In genomic region chr5:107849118-107849517, GRCh38 we compare ENCODE assay signal across 40 cellular contexts.
"Had no signal": no experiment of that assay in that cellular context is flagged by ENCODE, and none has a peak within 500 bp of the region (broad histone marks: within the 10 kb centered on the region; RNA-seq: fewer than 3 reads in every experiment).

No MANE protein-coding gene starts in this region.

- H3K36me3 ChIP-seq: adrenal gland, ascending aorta, brain microvascular endothelial cell, breast epithelium, cardiac muscle cell had no signal

- H3K27ac Mint-ChIP-seq: activated naive CD4-positive, alpha-beta T cell treated with anti-CD3 and anti-CD28 coated beads for 36 hours; activated naive CD4-positive, alpha-beta T cell treated with anti-CD3 and anti-CD28 coated beads, Interleukin-2, amount 10 ng/mL, durations not matched to agents 7 days and 5 days; activated naive CD4-positive, alpha-beta T cell treated with anti-CD3 and anti-CD28 coated beads, Interleukin-2, amount 50 U/mL, for 24 hours; activated naive CD4-positive, alpha-beta T cell treated with anti-CD3 and anti-CD28 coated beads, Interleukin-2, amount 50 U/mL, for 72 hours; activated naive CD8-positive, alpha-beta T cell; activated naive CD8-positive, alpha-beta T cell treated with anti-CD3 and anti-CD28 coated beads for 36 hours; activated naive CD8-positive, alpha-beta T cell treated with anti-CD3 and anti-CD28 coated beads, Interleukin-2, amount 10 ng/mL, durations not matched to agents 7 days and 5 days; activated naive CD8-positive, alpha-beta T cell treated with anti-CD3 and anti-CD28 coated beads, Interleukin-2, amount 50 U/mL, for 24 hours; activated T-cell treated with anti-CD3 and anti-CD28 coated beads, Interleukin-2, amount 50 U/mL, for 24 hours; activated T-cell treated with anti-CD3 and anti-CD28 coated beads, Interleukin-2, amount 50 U/mL, for 72 hours; activated T-helper 1 cell treated with anti-CD3 and anti-CD28 coated beads, Interleukin-12 subunit alpha, Interleukin-12 subunit beta, Interleukin-2, Interleukin-4 antibody, amounts not matched to agents 30 ng/mL and 10 ng/mL and 1 ng/mL, durations not matched to agents 14 hours and 24 hours and 36 hours; activated T-helper 17 cell treated with anti-CD3 and anti-CD28 coated beads, Interleukin-2, amount 50 U/mL, for 72 hours; activated T-helper 2 cell treated with anti-CD3 and anti-CD28 coated beads, Interferon-gamma antibody, Interleukin-2, Interleukin-4, amounts not matched to agents 10 μg/mL and 5 μg/mL and 100 μg/mL, durations not matched to agents 14 hours and 24 hours and 36 hours; brain had no signal

- H3K9me3 ChIP-seq: adrenal gland, ascending aorta, body of pancreas, breast epithelium had no signal

- H3K27ac ChIP-seq: adrenal gland, ascending aorta, body of pancreas, brain microvascular endothelial cell, breast epithelium, cardiac muscle cell had no signal

- ATAC-seq: activated naive CD4-positive, alpha-beta T cell treated with anti-CD3 and anti-CD28 coated beads, Interleukin-2, amount 50 U/mL, for 72 hours; activated naive CD8-positive, alpha-beta T cell treated with anti-CD3 and anti-CD28 coated beads, Interleukin-2, amount 50 U/mL, for 24 hours; activated T-cell treated with anti-CD3 and anti-CD28 coated beads, Interleukin-2, amount 50 U/mL, for 4 hours; activated T-cell treated with anti-CD3 and anti-CD28 coated beads, Interleukin-2, amount 50 U/mL, for 72 hours; activated T-helper 17 cell treated with anti-CD3 and anti-CD28 coated beads, Interleukin-2, amount 50 U/mL, for 72 hours; body of pancreas had no signal

- H3K4me3 ChIP-seq: adrenal gland, ascending aorta, body of pancreas, breast epithelium, cardiac muscle cell had no signal

- H3K36me3 Mint-ChIP-seq: activated naive CD4-positive, alpha-beta T cell treated with anti-CD3 and anti-CD28 coated beads, Interleukin-2, amount 10 ng/mL, durations not matched to agents 7 days and 5 days; activated naive CD4-positive, alpha-beta T cell treated with anti-CD3 and anti-CD28 coated beads, Interleukin-2, amount 50 U/mL, for 72 hours; activated naive CD8-positive, alpha-beta T cell; activated naive CD8-positive, alpha-beta T cell treated with anti-CD3 and anti-CD28 coated beads for 36 hours; activated naive CD8-positive, alpha-beta T cell treated with anti-CD3 and anti-CD28 coated beads, Interleukin-2, amount 10 ng/mL, durations not matched to agents 7 days and 5 days; brain had no signal

- H3K9me3 Mint-ChIP-seq: activated naive CD4-positive, alpha-beta T cell treated with anti-CD3 and anti-CD28 coated beads, Interleukin-2, amount 10 ng/mL, durations not matched to agents 7 days and 5 days; activated naive CD4-positive, alpha-beta T cell treated with anti-CD3 and anti-CD28 coated beads, Interleukin-2, amount 50 U/mL, for 24 hours; activated naive CD4-positive, alpha-beta T cell treated with anti-CD3 and anti-CD28 coated beads, Interleukin-2, amount 50 U/mL, for 72 hours; activated naive CD8-positive, alpha-beta T cell treated with anti-CD3 and anti-CD28 coated beads, Interleukin-2, amount 10 ng/mL, durations not matched to agents 7 days and 5 days; activated naive CD8-positive, alpha-beta T cell treated with anti-CD3 and anti-CD28 coated beads, Interleukin-2, amount 50 U/mL, for 24 hours; activated T-cell treated with anti-CD3 and anti-CD28 coated beads, Interleukin-2, amount 50 U/mL, for 4 hours; activated T-cell treated with anti-CD3 and anti-CD28 coated beads, Interleukin-2, amount 50 U/mL, for 72 hours; activated T-helper 1 cell treated with anti-CD3 and anti-CD28 coated beads, Interleukin-12 subunit alpha, Interleukin-12 subunit beta, Interleukin-2, Interleukin-4 antibody, amounts not matched to agents 30 ng/mL and 10 ng/mL and 1 ng/mL, durations not matched to agents 14 hours and 24 hours and 36 hours; activated T-helper 17 cell treated with anti-CD3 and anti-CD28 coated beads, Interleukin-2, amount 50 U/mL, for 72 hours; activated T-helper 2 cell treated with anti-CD3 and anti-CD28 coated beads, Interferon-gamma antibody, Interleukin-2, Interleukin-4, amounts not matched to agents 10 μg/mL and 5 μg/mL and 100 μg/mL, durations not matched to agents 14 hours and 24 hours and 36 hours; central memory CD8-positive, alpha-beta T cell had no signal

- FAIRE-seq: astrocyte, bronchial epithelial cell had no signal

- H3K4me3 Mint-ChIP-seq: activated naive CD4-positive, alpha-beta T cell treated with anti-CD3 and anti-CD28 coated beads for 36 hours; activated naive CD4-positive, alpha-beta T cell treated with anti-CD3 and anti-CD28 coated beads, Interleukin-2, amount 10 ng/mL, durations not matched to agents 7 days and 5 days; activated naive CD4-positive, alpha-beta T cell treated with anti-CD3 and anti-CD28 coated beads, Interleukin-2, amount 50 U/mL, for 24 hours; activated naive CD8-positive, alpha-beta T cell; activated naive CD8-positive, alpha-beta T cell treated with anti-CD3 and anti-CD28 coated beads for 36 hours; activated naive CD8-positive, alpha-beta T cell treated with anti-CD3 and anti-CD28 coated beads, Interleukin-2, amount 10 ng/mL, durations not matched to agents 7 days and 5 days; activated naive CD8-positive, alpha-beta T cell treated with anti-CD3 and anti-CD28 coated beads, Interleukin-2, amount 50 U/mL, for 24 hours; activated T-cell treated with anti-CD3 and anti-CD28 coated beads, Interleukin-2, amount 50 U/mL, for 24 hours; activated T-cell treated with anti-CD3 and anti-CD28 coated beads, Interleukin-2, amount 50 U/mL, for 4 hours; activated T-cell treated with anti-CD3 and anti-CD28 coated beads, Interleukin-2, amount 50 U/mL, for 72 hours; activated T-helper 1 cell treated with anti-CD3 and anti-CD28 coated beads, Interleukin-12 subunit alpha, Interleukin-12 subunit beta, Interleukin-2, Interleukin-4 antibody, amounts not matched to agents 30 ng/mL and 10 ng/mL and 1 ng/mL, durations not matched to agents 14 hours and 24 hours and 36 hours; activated T-helper 17 cell treated with anti-CD3 and anti-CD28 coated beads, Interleukin-2, amount 50 U/mL, for 72 hours; brain; central memory CD8-positive, alpha-beta T cell had no signal

- H3K4me1 ChIP-seq: adrenal gland, ascending aorta, body of pancreas, breast epithelium had no signal

- H3K27me3 Mint-ChIP-seq: activated naive CD8-positive, alpha-beta T cell; activated naive CD8-positive, alpha-beta T cell treated with anti-CD3 and anti-CD28 coated beads for 36 hours; activated naive CD8-positive, alpha-beta T cell treated with anti-CD3 and anti-CD28 coated beads, Interleukin-2, amount 50 U/mL, for 24 hours; activated T-cell treated with anti-CD3 and anti-CD28 coated beads, Interleukin-2, amount 50 U/mL, for 24 hours; central memory CD8-positive, alpha-beta T cell had no signal

- DNase-seq: activated effector memory CD4-positive, alpha-beta T cell treated with anti-CD3 and anti-CD28 coated beads, Interleukin-2, amount 50 U/mL, for 16 hours; activated effector memory CD4-positive, alpha-beta T cell treated with Interleukin-2 at 50 U/mL for 16 hours; activated gamma-delta T cell; activated gamma-delta T cell treated with Interleukin-2 at 50 U/mL for 16 hours; activated naive CD4-positive, alpha-beta T cell; activated naive CD4-positive, alpha-beta T cell treated with anti-CD3 and anti-CD28 coated beads for 36 hours; activated naive CD4-positive, alpha-beta T cell treated with anti-CD3 and anti-CD28 coated beads, Interleukin-2, amount 10 ng/mL, durations not matched to agents 7 days and 5 days; activated naive CD4-positive, alpha-beta T cell treated with anti-CD3 and anti-CD28 coated beads, Interleukin-2, amount 50 U/mL, for 16 hours; activated naive CD4-positive, alpha-beta T cell treated with Interleukin-2 at 50 U/mL for 16 hours; activated naive CD8-positive, alpha-beta T cell treated with anti-CD3 and anti-CD28 coated beads for 36 hours; activated naive CD8-positive, alpha-beta T cell treated with anti-CD3 and anti-CD28 coated beads, Interleukin-2, amount 10 ng/mL, durations not matched to agents 7 days and 5 days; activated naive CD8-positive, alpha-beta T cell treated with anti-CD3 and anti-CD28 coated beads, Interleukin-2, amount 50 U/mL, for 24 hours; activated T-cell treated with anti-CD3 and anti-CD28 coated beads, Interleukin-2, amount 50 U/mL, for 1 hour; activated T-cell treated with anti-CD3 and anti-CD28 coated beads, Interleukin-2, amount 50 U/mL, for 24 hours; activated T-cell treated with anti-CD3 and anti-CD28 coated beads, Interleukin-2, amount 50 U/mL, for 4 hours; activated T-cell treated with anti-CD3 and anti-CD28 coated beads, Interleukin-2, amount 50 U/mL, for 48 hours; activated T-cell treated with anti-CD3 and anti-CD28 coated beads, Interleukin-2, amount 50 U/mL, for 72 hours; adrenal gland; amniotic stem cell; amygdala; anterior cingulate cortex; aorta; body of pancreas; brain microvascular endothelial cell; caudate nucleus; central memory CD4-positive, alpha-beta T cell; cerebellar nuclear complex had no signal

- H3K27me3 ChIP-seq: adrenal gland, ascending aorta, body of pancreas, brain microvascular endothelial cell, breast epithelium had no signal

- H3K4me1 Mint-ChIP-seq: activated naive CD4-positive, alpha-beta T cell treated with anti-CD3 and anti-CD28 coated beads, Interleukin-2, amount 10 ng/mL, durations not matched to agents 7 days and 5 days; activated naive CD4-positive, alpha-beta T cell treated with anti-CD3 and anti-CD28 coated beads, Interleukin-2, amount 50 U/mL, for 24 hours; activated naive CD8-positive, alpha-beta T cell treated with anti-CD3 and anti-CD28 coated beads for 36 hours; activated naive CD8-positive, alpha-beta T cell treated with anti-CD3 and anti-CD28 coated beads, Interleukin-2, amount 10 ng/mL, durations not matched to agents 7 days and 5 days; activated naive CD8-positive, alpha-beta T cell treated with anti-CD3 and anti-CD28 coated beads, Interleukin-2, amount 50 U/mL, for 24 hours; activated T-helper 17 cell treated with anti-CD3 and anti-CD28 coated beads, Interleukin-2, amount 50 U/mL, for 72 hours; brain; central memory CD8-positive, alpha-beta T cell had no signal
